20 cellular contexts compared by ENCODE assay signal in genomic region chr16:2096853-2097620, GRCh38. TPM values are rescaled to one million over a fixed set of nuclear protein-coding genes. Genes with fewer than 3 reads are reported as not detected.
DNase-seq lines count a peak whose midpoint lies in the region; ATAC-seq, FAIRE-seq and TF ChIP-seq lines count a peak whose summit lies in the region.
"Had no signal": no experiment of that assay in that cellular context is flagged by ENCODE, and none has a peak within 500 bp of the region (broad histone marks: within the 10 kb centered on the region; RNA-seq: fewer than 3 reads in every experiment).

No MANE protein-coding gene starts in this region.

- ATAC-seq in activated T-cell treated with anti-CD3 and anti-CD28 coated beads, Interleukin-2, amount 50 U/mL, for 4 hours = no peak

- no peak overlapping the region for H3K18ac ChIP-seq in H1 (ENCODE audit: extremely low read depth, low read length)

- peak overlapping the region; percentile 25; the same call in 1 of the 2 replicates for H4K8ac ChIP-seq in H1 (ENCODE audit: extremely low read depth, insufficient read depth, low read length)

- H3K4ac ChIP-seq in H1 (replicated peaks; ENCODE audit: insufficient read length, low read depth, low read length) = no peak overlapping the region

- H3K56ac ChIP-seq in H1 (replicated peaks; ENCODE audit: insufficient read length, low read depth, low read length) = no peak overlapping the region

- POLR2A ChIA-PET in AG04450 (lab: Yijun Ruan, JAX) = no interaction called here
- POLR2A ChIA-PET in H1 (lab: Charles Lee; ENCODE audit: partially characterized antibody) = no interaction called here

- H3K9me3 Mint-ChIP-seq in activated naive CD4-positive, alpha-beta T cell treated with anti-CD3 and anti-CD28 coated beads, Interleukin-2, amount 10 ng/mL, durations not matched to agents 7 days and 5 days = no peaks in the 10 kb centered on the region
- H3K9me3 Mint-ChIP-seq in activated T-cell treated with anti-CD3 and anti-CD28 coated beads, Interleukin-2, amount 50 U/mL, for 4 hours = no peaks in the 10 kb centered on the region
- H3K9me3 Mint-ChIP-seq: CD14-positive monocyte had no signal

- no peak overlapping the region for H3K27ac Mint-ChIP-seq in activated naive CD4-positive, alpha-beta T cell treated with anti-CD3 and anti-CD28 coated beads, Interleukin-2, amount 10 ng/mL, durations not matched to agents 7 days and 5 days

- no peak overlapping the region for H3K23ac ChIP-seq in H1 (ENCODE audit: insufficient read length)

- H2BK20ac ChIP-seq in H1 (ENCODE audit: low read length) = no peak overlapping the region

- H3K27me3 Mint-ChIP-seq in activated naive CD4-positive, alpha-beta T cell treated with anti-CD3 and anti-CD28 coated beads, Interleukin-2, amount 10 ng/mL, durations not matched to agents 7 days and 5 days = no peaks in the 10 kb centered on the region
- H3K27me3 Mint-ChIP-seq in activated T-cell treated with anti-CD3 and anti-CD28 coated beads, Interleukin-2, amount 50 U/mL, for 4 hours (ENCODE audit: low read depth) = no peaks in the 10 kb centered on the region

- FAIRE-seq in H1 (lab: Jason Lieb, UNC) = no peak

- no peak overlapping the region for H2AFZ ChIP-seq in H1 (ENCODE audit: low read length)
- no peak overlapping the region for H2AFZ ChIP-seq in osteoblast (ENCODE audit: low read length)
- H2AFZ ChIP-seq: GM23248 had no signal

- no peak overlapping the region for H4K91ac ChIP-seq in H1 (replicated peaks; ENCODE audit: insufficient read length, low read length)

- H3K79me2 ChIP-seq in H1 (ENCODE audit: control insufficient read depth in 1 of 2, insufficient read depth in 2 of 2, low read length in 2 of 2) (no peaks in the 10 kb centered on the region), osteoblast (ENCODE audit: insufficient read depth, low read length) (peaks cover 2% of the 10 kb centered on the region)

- TF ChIP-seq EP300 in Ishikawa (IDR thresholded peaks at IDR 0.05; ENCODE audit: borderline replicate concordance) (no peak), H1 (IDR thresholded peaks at IDR 0.05; ENCODE audit: borderline replicate concordance in 1 of 2, low read depth in 2 of 2, low read length in 2 of 2) (no peak)

- H3K79me1 ChIP-seq in H1 (ENCODE audit: low read depth, low read length) = no peaks in the 10 kb centered on the region

- TF ChIP-seq CTCF in AG04450 (IDR thresholded peaks at IDR 0.05; ENCODE audit: low read depth, low read length) (no peak), H1 (IDR thresholded peaks at IDR 0.05; ENCODE audit: control extremely low read depth in 1 of 3, insufficient read depth in 1 of 3, low read depth in 1 of 3, low read length in 3 of 3) (no peak), osteoblast (IDR thresholded peaks at IDR 0.05; ENCODE audit: extremely low read depth, low read depth, low read length) (no peak)

- H3K9ac ChIP-seq in H1 (replicated peaks in 1 of 4; ENCODE audit: extremely low read depth in 1 of 4, low read depth in 3 of 4, low read length in 3 of 4) = no peak overlapping the region
- H3K9ac ChIP-seq: GM23248, KMS-11 had no signal

- no peak overlapping the region for H2AK5ac ChIP-seq in H1 (ENCODE audit: low read depth, low read length)

- H3K36me3 ChIP-seq in H1 (ENCODE audit: control insufficient read depth in 2 of 4, insufficient read depth in 4 of 4, low read length in 3 of 4) = peaks cover 0 to 10% (median 2%) of the 10 kb centered on the region in 4 experiments; a peak in 4 of 8 replicates
- H3K36me3 ChIP-seq in osteoblast (ENCODE audit: insufficient read depth, low read length) = peaks cover 49% of the 10 kb centered on the region

- H2BK15ac ChIP-seq in H1 (ENCODE audit: low read length) = no peak overlapping the region

- peaks cover 0 to 2% (median 0%) of the 10 kb centered on the region in 4 experiments; a peak in 1 of 7 replicates for H3K4me1 ChIP-seq in H1 (replicated peaks in 1 of 4; ENCODE audit: control insufficient read depth in 3 of 4, insufficient read depth in 4 of 4, low read length in 3 of 4)
- H3K4me1 ChIP-seq in osteoblast (ENCODE audit: insufficient read depth, low read length) = peaks cover 7% of the 10 kb centered on the region
- H3K4me1 ChIP-seq: SJCRH30 had no signal

- H2BK120ac ChIP-seq in H1 (replicated peaks; ENCODE audit: low read depth, low read length) = no peak overlapping the region

- peaks cover 4% of the 10 kb centered on the region; the same call in 1 of the 2 replicates for H3K9me3 ChIP-seq in AG04450 (ENCODE audit: control insufficient read depth, insufficient read depth, low read length)
- no peaks in the 10 kb centered on the region for H3K9me3 ChIP-seq in H1 (ENCODE audit: insufficient read depth in 2 of 2, low read depth in 1 of 2, low read length in 1 of 2)
- H3K9me3 ChIP-seq in osteoblast (ENCODE audit: low read depth, low read length) = no peaks in the 10 kb centered on the region
- H3K9me3 ChIP-seq: Caco-2, SJCRH30 had no signal

- no peak for TF ChIP-seq POLR2A in H1 (IDR thresholded peaks at IDR 0.05; ENCODE audit: control extremely low read depth in 1 of 2, low read depth in 2 of 2, low read length in 2 of 2)

- H3K27ac ChIP-seq in AG04450 (ENCODE audit: low read depth, low read length) (peak overlapping the region; percentile 11), H1 (ENCODE audit: low read depth, low read length) (no peak overlapping the region), osteoblast (ENCODE audit: low read depth, low read length) (no peak overlapping the region)
- H3K27ac ChIP-seq: GM23248, KMS-11, SJCRH30 had no signal

- 95% methylated on average over 14 of the region's 26 CpGs; no CpG with 5 or more reads in 1 of the 2 experiments for WGBS in H1 (ENCODE audit: extremely low coverage in 1 of 2, insufficient coverage in 1 of 2, insufficient read length in 1 of 2, insufficient replicate concordance in 2 of 2, low coverage in 1 of 2, low lambda C conversion rate in 2 of 2, missing lambda C conversion rate in 1 of 2), 2 experiments

- H3K4me2 ChIP-seq in H1 (ENCODE audit: insufficient read depth in 1 of 2, low read depth in 2 of 2, low read length in 2 of 2) (no peak overlapping the region), osteoblast (ENCODE audit: insufficient read depth, low read length) (no peak overlapping the region)
- H3K4me2 ChIP-seq: KMS-11 had no signal

- no peaks in the 10 kb centered on the region for H3K27me3 ChIP-seq in AG04450 (ENCODE audit: control insufficient read depth, insufficient read depth, low read length)
- H3K27me3 ChIP-seq in H1 (replicated peaks in 1 of 4; ENCODE audit: control insufficient read depth in 3 of 4, extremely low read depth in 1 of 4, insufficient read depth in 3 of 4, low read length in 3 of 4) = no peaks in the 10 kb centered on the region
- no peaks in the 10 kb centered on the region for H3K27me3 ChIP-seq in osteoblast (ENCODE audit: insufficient read depth, low read length)
- H3K27me3 ChIP-seq: SJCRH30 had no signal

- H2BK12ac ChIP-seq in H1 (ENCODE audit: low read depth, low read length) = no peak overlapping the region

- H4K5ac ChIP-seq in H1 (ENCODE audit: insufficient read length, low read depth, low read length) = no peak overlapping the region

- no peaks in the 10 kb centered on the region for H3K4me1 Mint-ChIP-seq in activated naive CD4-positive, alpha-beta T cell treated with anti-CD3 and anti-CD28 coated beads, Interleukin-2, amount 10 ng/mL, durations not matched to agents 7 days and 5 days
- H3K4me1 Mint-ChIP-seq in activated T-cell treated with anti-CD3 and anti-CD28 coated beads, Interleukin-2, amount 50 U/mL, for 4 hours (ENCODE audit: low read depth) = no peaks in the 10 kb centered on the region
- H3K4me1 Mint-ChIP-seq: CD14-positive monocyte had no signal

- H4K20me1 ChIP-seq in H1 (replicated peaks in 1 of 2; ENCODE audit: control insufficient read depth in 1 of 2, insufficient read depth in 2 of 2, low read length in 2 of 2) (peaks cover 5 to 14% of the 10 kb centered on the region in 2 experiments), osteoblast (ENCODE audit: insufficient read depth, low read length) (peaks cover 31% of the 10 kb centered on the region)

- CTCF ChIA-PET in AG04450 (lab: Charles Lee) (no interaction called here), H1 (lab: Charles Lee; ENCODE audit: partially characterized antibody) (no interaction called here)
- CTCF ChIA-PET in activated naive CD4-positive, alpha-beta T cell treated with anti-CD3 and anti-CD28 coated beads, Interleukin-2, amount 10 ng/mL, durations not matched to agents 7 days and 5 days (lab: Charles Lee) = no interaction called here

- no peak for DNase-seq in AG04450 (ENCODE audit: low read depth, low spot score)
- no peak for DNase-seq in H1 (ENCODE audit: low read depth in 1 of 2, low spot score in 2 of 2)
- peak; percentile 93 for DNase-seq in osteoblast (ENCODE audit: insufficient read length, low spot score, missing footprints)
- no peak for DNase-seq in activated CD4-positive, CD25-positive, alpha-beta regulatory T cell (lab: John Stamatoyannopoulos, UW)
- DNase-seq in activated naive CD4-positive, alpha-beta T cell treated with anti-CD3 and anti-CD28 coated beads, Interleukin-2, amount 10 ng/mL, durations not matched to agents 7 days and 5 days = no peak
- DNase-seq in activated T-cell treated with anti-CD3 and anti-CD28 coated beads, Interleukin-2, amount 50 U/mL, for 4 hours = no peak
- DNase-seq in epidermal melanocyte (ENCODE audit: insufficient read length, low spot score) = no peak
- DNase-seq: AML-193, Caco-2, DMS53, GM23248, NCI-H1436, NCI-H2029, NCI-H2171, NCI-H446, NCI-H69, SJCRH30 had no signal

- peak; percentile 21; the same call in 1 of the 2 replicates for TF ChIP-seq RAD21 in Ishikawa (IDR thresholded peaks at IDR 0.05; ENCODE audit: low read depth)
- TF ChIP-seq RAD21 in H1 (IDR thresholded peaks at IDR 0.05 in 1 of 2, conservative IDR thresholded peaks at IDR 0.05 in 1 of 2; ENCODE audit: low read depth in 2 of 2, low read length in 2 of 2) = no peak

- H3K23me2 ChIP-seq in H1 (ENCODE audit: low read depth, low read length) = no peaks in the 10 kb centered on the region

- peaks cover 7% of the 10 kb centered on the region for H3K36me3 Mint-ChIP-seq in activated naive CD4-positive, alpha-beta T cell treated with anti-CD3 and anti-CD28 coated beads, Interleukin-2, amount 10 ng/mL, durations not matched to agents 7 days and 5 days
- H3K36me3 Mint-ChIP-seq in activated T-cell treated with anti-CD3 and anti-CD28 coated beads, Interleukin-2, amount 50 U/mL, for 4 hours (ENCODE audit: insufficient read depth) = peaks cover 8% of the 10 kb centered on the region

- H3K4me3 ChIP-seq in AG04450 (ENCODE audit: low read depth, low read length) (no peak overlapping the region), H1 (ENCODE audit: extremely low read depth in 1 of 4, insufficient read depth in 2 of 4, low read depth in 3 of 4, low read length in 4 of 4) (no peak overlapping the region), osteoblast (ENCODE audit: insufficient read depth, low read length) (no peak overlapping the region)
- H3K4me3 ChIP-seq: GM23248, SJCRH30 had no signal

- H3K14ac ChIP-seq in H1 (ENCODE audit: insufficient read length) = no peak overlapping the region

- H2BK5ac ChIP-seq in H1 (ENCODE audit: low read depth, low read length) = no peak overlapping the region

- no peak overlapping the region for H3K4me3 Mint-ChIP-seq in activated naive CD4-positive, alpha-beta T cell treated with anti-CD3 and anti-CD28 coated beads, Interleukin-2, amount 10 ng/mL, durations not matched to agents 7 days and 5 days
- H3K4me3 Mint-ChIP-seq in activated T-cell treated with anti-CD3 and anti-CD28 coated beads, Interleukin-2, amount 50 U/mL, for 4 hours = no peak overlapping the region
- H3K4me3 Mint-ChIP-seq: CD14-positive monocyte had no signal

RNA-seq across cellular contexts. Expression of gene PKD1, which starts 38.7 kb away (rescaled TPM):
- polyA plus RNA-seq in AG04450 (2011; rRNA removed) (16.1 and 21.7 TPM in 2 replicates), H1 (2011; rRNA removed) (40.6 and 59.4 TPM in 2 replicates)
- 29.0 and 29.3 TPM in 2 replicates for polyA minus RNA-seq in AG04450 (2011; rRNA and poly(A)+ RNA removed)
- 52.7 and 63.5 TPM in 2 replicates for total RNA-seq in H1 (2021; fragmentation: NEBNext Ultra II Directional; extraction: Animal tissue kit (Norgen Biotek cat#: 25700))
- 50.0 TPM for polyA plus RNA-seq in H1 (2011; cell fraction: cytosol; rRNA removed)
- 380 TPM for polyA plus RNA-seq in H1 (2011; cell fraction: nucleus; rRNA removed)
- polyA plus RNA-seq in H1 (2012, experiment 1 of 2) = 37.9 to 66.9 TPM (median 59.1 TPM) in 4 replicates
- polyA plus RNA-seq in H1 (2012, experiment 2 of 2) = 29.8 TPM
- 28.9 TPM for polyA plus RNA-seq in H1 (2013, experiment 1 of 2)
- 27.1 TPM for polyA plus RNA-seq in H1 (2013, experiment 2 of 2)
- 24.8 and 36.2 TPM in 2 replicates for polyA minus RNA-seq in H1 (2011; rRNA and poly(A)+ RNA removed)
- polyA minus RNA-seq in H1 (2011; cell fraction: cytosol; rRNA and poly(A)+ RNA removed) = 37.0 TPM
- 106 TPM for polyA minus RNA-seq in H1 (2011; cell fraction: nucleus; rRNA and poly(A)+ RNA removed)
- total RNA-seq in osteoblast = 139 and 180 TPM in 2 replicates
- total RNA-seq in activated T-cell treated with anti-CD3 and anti-CD28 coated beads, Interleukin-2, amount 50 U/mL, for 4 hours = 100 to 1,000 TPM; 100 to 118 (median 104) TPM

RNA-seq across cellular contexts. Expression of gene TSC2, which starts 49.3 kb away (rescaled TPM):
- 35.9 and 42.2 TPM in 2 replicates for polyA plus RNA-seq in AG04450 (2011; rRNA removed)
- 67.9 and 99.1 TPM in 2 replicates for polyA minus RNA-seq in AG04450 (2011; rRNA and poly(A)+ RNA removed)
- total RNA-seq in H1 (2021; fragmentation: NEBNext Ultra II Directional; extraction: Animal tissue kit (Norgen Biotek cat#: 25700)) = 91.1 and 96.6 TPM in 2 replicates
- polyA plus RNA-seq in H1 (2011; rRNA removed) = 65.9 and 90.2 TPM in 2 replicates
- polyA plus RNA-seq in H1 (2011; cell fraction: cytosol; rRNA removed) = 41.7 TPM
- polyA plus RNA-seq in H1 (2011; cell fraction: nucleus; rRNA removed) = 431 TPM
- polyA plus RNA-seq in H1 (2012, experiment 1 of 2) = 79.5 to 86.9 TPM (median 82.8 TPM) in 4 replicates
- 60.3 TPM for polyA plus RNA-seq in H1 (2012, experiment 2 of 2)
- 39.2 TPM for polyA plus RNA-seq in H1 (2013, experiment 1 of 2)
- 39.2 TPM for polyA plus RNA-seq in H1 (2013, experiment 2 of 2)
- polyA minus RNA-seq in H1 (2011; rRNA and poly(A)+ RNA removed) = 71.6 and 74.8 TPM in 2 replicates
- 70.0 TPM for polyA minus RNA-seq in H1 (2011; cell fraction: cytosol; rRNA and poly(A)+ RNA removed)
- polyA minus RNA-seq in H1 (2011; cell fraction: nucleus; rRNA and poly(A)+ RNA removed) = 98.2 TPM
- 73.1 and 78.9 TPM in 2 replicates for total RNA-seq in osteoblast
- total RNA-seq in activated T-cell treated with anti-CD3 and anti-CD28 coated beads, Interleukin-2, amount 50 U/mL, for 4 hours = 10 to 100 TPM; 87.6 to 98.0 (median 94.5) TPM

RNA-seq across cellular contexts. Expression of gene NTHL1, which starts 49.4 kb away (rescaled TPM):
- 10.7 and 14.5 TPM in 2 replicates for polyA plus RNA-seq in AG04450 (2011; rRNA removed)
- polyA minus RNA-seq in AG04450 (2011; rRNA and poly(A)+ RNA removed) = 4.3 and 4.7 TPM in 2 replicates
- 70.9 and 84.5 TPM in 2 replicates for total RNA-seq in H1 (2021; fragmentation: NEBNext Ultra II Directional; extraction: Animal tissue kit (Norgen Biotek cat#: 25700))
- polyA plus RNA-seq in H1 (2011; rRNA removed) = 150 and 209 TPM in 2 replicates
- polyA plus RNA-seq in H1 (2011; cell fraction: cytosol; rRNA removed) = 159 TPM
- 107 TPM for polyA plus RNA-seq in H1 (2011; cell fraction: nucleus; rRNA removed)
- polyA plus RNA-seq in H1 (2012, experiment 1 of 2) = 24.3 to 84.5 TPM (median 77.9 TPM) in 4 replicates
- 61.3 TPM for polyA plus RNA-seq in H1 (2012, experiment 2 of 2)
- 43.2 TPM for polyA plus RNA-seq in H1 (2013, experiment 1 of 2)
- polyA plus RNA-seq in H1 (2013, experiment 2 of 2) = 47.0 TPM
- 26.8 and 36.7 TPM in 2 replicates for polyA minus RNA-seq in H1 (2011; rRNA and poly(A)+ RNA removed)
- 44.5 TPM for polyA minus RNA-seq in H1 (2011; cell fraction: cytosol; rRNA and poly(A)+ RNA removed)
- polyA minus RNA-seq in H1 (2011; cell fraction: nucleus; rRNA and poly(A)+ RNA removed) = 28.0 TPM
- total RNA-seq in osteoblast = 22.8 and 24.8 TPM in 2 replicates
- 10 to 100 TPM; 30.5 to 43.5 (median 34.8) TPM for total RNA-seq in activated T-cell treated with anti-CD3 and anti-CD28 coated beads, Interleukin-2, amount 50 U/mL, for 4 hours

RNA-seq across cellular contexts. Expression of gene RAB26, which starts 51.4 kb away (rescaled TPM):
- polyA plus RNA-seq in AG04450 (2011; rRNA removed) (3.6 and 5.2 TPM in 2 replicates), H1 (2011; rRNA removed) (5.4 and 6.6 TPM in 2 replicates)
- polyA minus RNA-seq in AG04450 (2011; rRNA and poly(A)+ RNA removed) = 0.74 and 4.4 TPM in 2 replicates
- 4.3 and 5.3 TPM in 2 replicates for total RNA-seq in H1 (2021; fragmentation: NEBNext Ultra II Directional; extraction: Animal tissue kit (Norgen Biotek cat#: 25700))
- 7.4 TPM for polyA plus RNA-seq in H1 (2011; cell fraction: cytosol; rRNA removed)
- 23.2 TPM for polyA plus RNA-seq in H1 (2011; cell fraction: nucleus; rRNA removed)
- polyA plus RNA-seq in H1 (2012, experiment 1 of 2) = 6.8 to 14.2 TPM (median 12.7 TPM) in 4 replicates
- 4.8 TPM for polyA plus RNA-seq in H1 (2012, experiment 2 of 2)
- polyA plus RNA-seq in H1 (2013, experiment 1 of 2) = 11.6 TPM
- 13.9 TPM for polyA plus RNA-seq in H1 (2013, experiment 2 of 2)
- 2.4 and 2.6 TPM in 2 replicates for polyA minus RNA-seq in H1 (2011; rRNA and poly(A)+ RNA removed)
- 2.0 TPM for polyA minus RNA-seq in H1 (2011; cell fraction: cytosol; rRNA and poly(A)+ RNA removed)
- 3.2 TPM for polyA minus RNA-seq in H1 (2011; cell fraction: nucleus; rRNA and poly(A)+ RNA removed)
- total RNA-seq in osteoblast = 0.36 and 0.59 TPM in 2 replicates
- not detected for total RNA-seq in activated T-cell treated with anti-CD3 and anti-CD28 coated beads, Interleukin-2, amount 50 U/mL, for 4 hours
- total RNA-seq: GM23248 had no signal
- polyA plus RNA-seq: CD14-positive monocyte had no signal

RNA-seq across cellular contexts. Expression of gene TRAF7, which starts 58.5 kb away (rescaled TPM):
- 35.2 and 49.3 TPM in 2 replicates for polyA plus RNA-seq in AG04450 (2011; rRNA removed)
- polyA minus RNA-seq in AG04450 (2011; rRNA and poly(A)+ RNA removed) = 63.6 and 89.1 TPM in 2 replicates
- total RNA-seq in H1 (2021; fragmentation: NEBNext Ultra II Directional; extraction: Animal tissue kit (Norgen Biotek cat#: 25700)) = 148 and 155 TPM in 2 replicates
- polyA plus RNA-seq in H1 (2011; rRNA removed) = 96.8 and 140 TPM in 2 replicates
- 87.7 TPM for polyA plus RNA-seq in H1 (2011; cell fraction: cytosol; rRNA removed)
- polyA plus RNA-seq in H1 (2011; cell fraction: nucleus; rRNA removed) = 166 TPM
- 72.2 to 138 TPM (median 118 TPM) in 4 replicates for polyA plus RNA-seq in H1 (2012, experiment 1 of 2)
- 99.5 TPM for polyA plus RNA-seq in H1 (2012, experiment 2 of 2)
- 119 TPM for polyA plus RNA-seq in H1 (2013, experiment 1 of 2)
- polyA plus RNA-seq in H1 (2013, experiment 2 of 2) = 114 TPM
- polyA minus RNA-seq in H1 (2011; rRNA and poly(A)+ RNA removed) = 88.7 and 112 TPM in 2 replicates
- 80.9 TPM for polyA minus RNA-seq in H1 (2011; cell fraction: cytosol; rRNA and poly(A)+ RNA removed)
- polyA minus RNA-seq in H1 (2011; cell fraction: nucleus; rRNA and poly(A)+ RNA removed) = 56.2 TPM
- 49.5 and 56.1 TPM in 2 replicates for total RNA-seq in osteoblast
- 100 to 1,000 TPM in 2 of 3 donors, 10 to 100 TPM in 1; 95.6 to 110 (median 102) TPM for total RNA-seq in activated T-cell treated with anti-CD3 and anti-CD28 coated beads, Interleukin-2, amount 50 U/mL, for 4 hours
